In genomic region chr15:74425634-74426033, GRCh38 we compare ENCODE assay signal across 22 cellular contexts. TPM values are rescaled to one million over a fixed set of nuclear protein-coding genes. Genes with fewer than 3 reads are reported as not detected.
DNase-seq lines count a peak whose midpoint lies in the region; ATAC-seq and TF ChIP-seq lines count a peak whose summit lies in the region.
"Had no signal": no experiment of that assay in that cellular context is flagged by ENCODE, and none has a peak within 500 bp of the region (broad histone marks: within the 10 kb centered on the region; RNA-seq: fewer than 3 reads in every experiment).

No MANE protein-coding gene starts in this region.

- peaks cover 28% of the 10 kb centered on the region for H3K36me3 Mint-ChIP-seq in activated naive CD4-positive, alpha-beta T cell treated with anti-CD3 and anti-CD28 coated beads for 36 hours (ENCODE audit: low read depth)
- H3K36me3 Mint-ChIP-seq in activated T-helper 17 cell treated with anti-CD3 and anti-CD28 coated beads, Interleukin-2, amount 50 U/mL, for 72 hours (ENCODE audit: low read depth) = peaks cover 81% of the 10 kb centered on the region
- H3K36me3 Mint-ChIP-seq in mesothelial cell of epicardium = no peaks in the 10 kb centered on the region

- DNase-seq in activated naive CD4-positive, alpha-beta T cell treated with anti-CD3 and anti-CD28 coated beads for 36 hours = no peak
- no peak for DNase-seq in activated naive CD4-positive, alpha-beta T cell (lab: John Stamatoyannopoulos, UW)
- peak; percentile 61 for DNase-seq in left kidney (ENCODE audit: low read depth, low spot score)
- DNase-seq in NCI-H2107 treated with DMSO at 0.1 percent for 48 hours (lab: John Stamatoyannopoulos, UW; ENCODE audit: unreplicated experiment) = no peak
- DNase-seq in NCI-H510A treated with DMSO at 0.1 percent for 48 hours (lab: John Stamatoyannopoulos, UW) = no peak
- no peak for DNase-seq in mesothelial cell of epicardium (ENCODE audit: low spot score in 2 of 2, unreplicated experiment in 2 of 2)
- DNase-seq: CD4-positive, alpha-beta T cell; DMS153; hippocampal formation; KG1; mesendoderm; NCI-H1092; NCI-H2107; NCI-H69; psoas muscle; small intestine; stimulated activated CD4-positive, alpha-beta T cell treated with anti-CD3 and anti-CD28 coated beads, Interleukin-4, amount 100 ng/mL, for 4 hours; tibial artery had no signal

- H3K9me3 Mint-ChIP-seq in activated naive CD4-positive, alpha-beta T cell treated with anti-CD3 and anti-CD28 coated beads for 36 hours = no peaks in the 10 kb centered on the region
- H3K9me3 Mint-ChIP-seq in activated T-helper 17 cell treated with anti-CD3 and anti-CD28 coated beads, Interleukin-2, amount 50 U/mL, for 72 hours = no peaks in the 10 kb centered on the region
- no peaks in the 10 kb centered on the region for H3K9me3 Mint-ChIP-seq in mesothelial cell of epicardium
- H3K9me3 Mint-ChIP-seq: CD4-positive, alpha-beta T cell; nephron had no signal

- intact Hi-C loops in activated naive CD4-positive, alpha-beta T cell treated with anti-CD3 and anti-CD28 coated beads for 36 hours (cut with micrococcal nuclease) = no loop called here

- H3K4me1 Mint-ChIP-seq in activated naive CD4-positive, alpha-beta T cell treated with anti-CD3 and anti-CD28 coated beads for 36 hours (ENCODE audit: low read depth) = peaks cover 78% of the 10 kb centered on the region
- H3K4me1 Mint-ChIP-seq in activated T-helper 17 cell treated with anti-CD3 and anti-CD28 coated beads, Interleukin-2, amount 50 U/mL, for 72 hours = peaks cover 26% of the 10 kb centered on the region
- peaks cover 19% of the 10 kb centered on the region for H3K4me1 Mint-ChIP-seq in mesothelial cell of epicardium

- CTCF ChIA-PET in activated naive CD4-positive, alpha-beta T cell treated with anti-CD3 and anti-CD28 coated beads for 36 hours (lab: Charles Lee) = interaction anchor here (0.9 to 1.3 kb wide), 2 partner anchors 41 to 51 kb away, joined by 3 read pairs; no protein-coding TSS in a partner anchor

- no peaks in the 10 kb centered on the region for H3K27me3 Mint-ChIP-seq in activated naive CD4-positive, alpha-beta T cell treated with anti-CD3 and anti-CD28 coated beads for 36 hours (ENCODE audit: low read depth)
- H3K27me3 Mint-ChIP-seq in activated T-helper 17 cell treated with anti-CD3 and anti-CD28 coated beads, Interleukin-2, amount 50 U/mL, for 72 hours = no peaks in the 10 kb centered on the region
- H3K27me3 Mint-ChIP-seq in mesothelial cell of epicardium (ENCODE audit: low read depth) = peaks cover 11% of the 10 kb centered on the region
- H3K27me3 Mint-ChIP-seq: CD4-positive, alpha-beta T cell had no signal

- ATAC-seq in activated T-helper 17 cell treated with anti-CD3 and anti-CD28 coated beads, Interleukin-2, amount 50 U/mL, for 72 hours (replicated peaks) = no peak
- no peak for ATAC-seq in GM18517 (IDR thresholded peaks at IDR 0.05; ENCODE audit: unreplicated experiment)
- ATAC-seq: psoas muscle had no signal

- TF ChIP-seq CTCF in mesothelial cell of epicardium (IDR thresholded peaks at IDR 0.05; ENCODE audit: unreplicated experiment) = no peak

- peak overlapping the region; percentile 26 for H3K27ac Mint-ChIP-seq in activated naive CD4-positive, alpha-beta T cell treated with anti-CD3 and anti-CD28 coated beads for 36 hours
- H3K27ac Mint-ChIP-seq in activated T-helper 17 cell treated with anti-CD3 and anti-CD28 coated beads, Interleukin-2, amount 50 U/mL, for 72 hours = peak overlapping the region; percentile 52
- no peak overlapping the region for H3K27ac Mint-ChIP-seq in mesothelial cell of epicardium
- H3K27ac Mint-ChIP-seq: CD4-positive, alpha-beta T cell had no signal

- H3K4me3 Mint-ChIP-seq in activated naive CD4-positive, alpha-beta T cell treated with anti-CD3 and anti-CD28 coated beads for 36 hours = no peak overlapping the region
- H3K4me3 Mint-ChIP-seq in activated T-helper 17 cell treated with anti-CD3 and anti-CD28 coated beads, Interleukin-2, amount 50 U/mL, for 72 hours = no peak overlapping the region
- no peak overlapping the region for H3K4me3 Mint-ChIP-seq in mesothelial cell of epicardium
- H3K4me3 Mint-ChIP-seq: CD4-positive, alpha-beta T cell; nephron had no signal

RNA-seq across cellular contexts. Expression of gene SEMA7A, which starts 8.1 kb away (rescaled TPM):
- 10 to 100 TPM; 45.7 to 46.9 TPM for total RNA-seq in activated naive CD4-positive, alpha-beta T cell treated with anti-CD3 and anti-CD28 coated beads for 36 hours
- total RNA-seq in activated T-helper 17 cell treated with anti-CD3 and anti-CD28 coated beads, Interleukin-2, amount 50 U/mL, for 72 hours = 10 to 100 TPM; 11.7 to 44.9 TPM
- total RNA-seq in mesothelial cell of epicardium = 4.6 to 6.0 TPM (median 5.0 TPM) in 3 replicates

RNA-seq across cellular contexts. Expression of gene UBL7, which starts 35.3 kb away (rescaled TPM):
- 10 to 100 TPM; 43.0 to 47.0 TPM for total RNA-seq in activated naive CD4-positive, alpha-beta T cell treated with anti-CD3 and anti-CD28 coated beads for 36 hours
- 10 to 100 TPM; 38.0 to 52.6 TPM for total RNA-seq in activated T-helper 17 cell treated with anti-CD3 and anti-CD28 coated beads, Interleukin-2, amount 50 U/mL, for 72 hours
- 43.2 to 49.6 TPM (median 47.1 TPM) in 3 replicates for total RNA-seq in mesothelial cell of epicardium

RNA-seq across cellular contexts. Expression of gene CYP11A1, which starts 58.2 kb away (rescaled TPM):
- total RNA-seq in activated naive CD4-positive, alpha-beta T cell treated with anti-CD3 and anti-CD28 coated beads for 36 hours = not detected
- total RNA-seq in activated T-helper 17 cell treated with anti-CD3 and anti-CD28 coated beads, Interleukin-2, amount 50 U/mL, for 72 hours = not detected
- 5.2 to 7.0 TPM (median 5.3 TPM) in 3 replicates for total RNA-seq in mesothelial cell of epicardium
- total RNA-seq: CD4-positive, alpha-beta T cell; T-helper 2 cell treated with Interferon-gamma antibody and Interleukin-4, amounts not matched to agents 100 ng/mL and 5 ng/mL, for 36 hours had no signal
